ENCODE assay signal across 8 cellular contexts in the genomic region with DNA sequence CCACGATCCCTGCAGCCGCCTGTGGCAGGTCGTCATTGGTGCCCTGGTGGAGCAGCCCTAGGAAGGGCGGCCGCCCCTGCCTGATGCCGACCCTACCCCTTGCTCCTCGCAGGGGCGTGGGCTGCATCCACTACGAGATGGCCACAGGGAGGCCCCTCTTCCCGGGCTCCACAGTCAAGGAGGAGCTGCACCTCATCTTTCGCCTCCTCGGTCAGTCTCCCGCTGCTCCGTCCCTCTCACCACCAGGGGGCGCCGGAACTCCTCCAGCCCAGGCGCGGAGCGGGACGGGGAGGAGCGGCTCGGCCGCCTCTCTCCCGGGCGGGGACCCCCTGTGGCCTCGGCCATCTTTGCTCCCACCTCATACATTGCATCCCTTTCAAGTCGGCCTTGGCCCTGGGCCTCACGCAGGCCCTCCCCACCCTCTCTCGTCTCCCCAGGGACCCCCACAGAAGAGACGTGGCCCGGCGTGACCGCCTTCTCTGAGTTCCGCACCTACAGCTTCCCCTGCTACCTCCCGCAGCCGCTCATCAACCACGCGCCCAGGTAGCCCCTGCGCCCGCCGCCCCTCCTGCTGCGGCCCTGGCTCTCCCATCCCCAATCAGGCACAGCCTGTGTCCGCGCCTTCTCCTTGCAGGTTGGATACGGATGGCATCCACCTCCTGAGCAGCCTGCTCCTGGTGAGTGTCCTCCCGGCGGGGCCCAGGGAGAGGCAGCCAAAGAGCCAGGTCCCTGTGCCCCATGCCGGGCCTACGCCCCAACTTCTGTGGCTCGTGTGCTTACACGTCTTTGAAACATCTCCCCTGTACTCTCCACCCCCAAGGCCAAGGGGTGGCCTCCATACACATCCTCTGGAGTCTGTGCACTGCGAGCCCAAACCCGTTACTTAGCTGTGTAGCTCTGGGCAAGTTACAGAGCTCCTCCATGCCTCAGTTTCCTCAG. TPM values are rescaled to one million over a fixed set of nuclear protein-coding genes. Genes with fewer than 3 reads are reported as not detected.
DNase-seq lines count a peak whose midpoint lies in the region; ATAC-seq lines count a peak whose summit lies in the region.

No MANE protein-coding gene starts in this region.

- peak overlapping the region; percentile 48 for H3K4me3 ChIP-seq in BLaER1

- H3K4me1 ChIP-seq in BLaER1 = peaks cover 18% of the 10 kb centered on the region

- H3K9me3 ChIP-seq in BLaER1 = no peaks in the 10 kb centered on the region

- no peak overlapping the region for H3K27ac ChIP-seq in BLaER1

- peaks cover under 1% of the 10 kb centered on the region for H4K20me1 ChIP-seq in BLaER1

- no peak overlapping the region for H3K9ac ChIP-seq in BLaER1

- DNase-seq in NCI-H2171 treated with DMSO at 0.1 percent for 48 hours (lab: John Stamatoyannopoulos, UW) = peak; percentile 71
- peak; percentile 82 to 85 for DNase-seq in activated CD4-positive, alpha-beta T cell treated with anti-CD3 and anti-CD28 coated beads for 24 hours (ENCODE audit: low read depth in 2 of 2)
- DNase-seq in cerebellum (ENCODE audit: low spot score) = peak; percentile 92
- peak; percentile 94 for DNase-seq in left kidney (ENCODE audit: low read depth, low spot score)
- peak; percentile 88 to 92 for DNase-seq in stimulated activated CD4-positive, alpha-beta T cell treated with anti-CD3 and anti-CD28 coated beads, Interleukin-2, amount 100 ng/mL, for 48 hours

- H3K27me3 ChIP-seq in BLaER1 = no peaks in the 10 kb centered on the region

- peak overlapping the region; percentile 76 for H3K4me2 ChIP-seq in BLaER1

- peak; percentile 71 for ATAC-seq in GM21390 (IDR thresholded peaks at IDR 0.05; ENCODE audit: unreplicated experiment)
- no peak for ATAC-seq in HG03095 (IDR thresholded peaks at IDR 0.05; ENCODE audit: unreplicated experiment)

- H3K36me3 ChIP-seq in BLaER1 = peaks cover 56% of the 10 kb centered on the region

RNA-seq across cellular contexts. Expression of a gene that starts 24.7 kb away (rescaled TPM):
- 1.00 TPM for total RNA-seq in cerebellum
